Comparison of ENCODE assay signal across 8 cellular contexts in genomic region chr13:31199527-31199848, GRCh38. TPM values are rescaled to one million over a fixed set of nuclear protein-coding genes. Genes with fewer than 3 reads are reported as not detected.
A peak's percentile ranks its signal among the peaks of the same experiment; 100 is the strongest.
DNase-seq lines count a peak whose midpoint lies in the region; ATAC-seq and TF ChIP-seq lines count a peak whose summit lies in the region.

No MANE protein-coding gene starts in this region.

- 3 to 5% methylated on average over 12 to 14 of the region's 15 CpGs for WGBS in esophagus squamous epithelium, 2 donors

- no peaks in the 10 kb centered on the region for H4K20me1 ChIP-seq in OCI-LY1 (ENCODE audit: insufficient read depth, low read length)

- TF ChIP-seq POLR2A in esophagus squamous epithelium (IDR thresholded peaks at IDR 0.05) = no peak

- H3K4me2 ChIP-seq in OCI-LY1 (ENCODE audit: low read length) = peak overlapping the region; percentile 68

- H3K9me2 ChIP-seq in OCI-LY1 (ENCODE audit: low read depth, low read length) = no peaks in the 10 kb centered on the region

- peaks cover 11% of the 10 kb centered on the region for H3K4me1 ChIP-seq in OCI-LY1 (ENCODE audit: insufficient read depth, low read length, severe bottlenecking)
- peaks cover 12 to 51% (median 20%) of the 10 kb centered on the region in 3 donors for H3K4me1 ChIP-seq in esophagus squamous epithelium

- H3K27ac ChIP-seq in OCI-LY1 (ENCODE audit: low read depth, low read length, poor library complexity, severe bottlenecking) (no peak overlapping the region), esophagus squamous epithelium (peak overlapping the region; percentile 92 to 100 (median 98))

- no peaks in the 10 kb centered on the region for H3K27me3 ChIP-seq in OCI-LY1 (ENCODE audit: insufficient read depth, low read length)
- H3K27me3 ChIP-seq in esophagus squamous epithelium = no peaks in the 10 kb centered on the region

- H3K9me3 ChIP-seq in OCI-LY1 (ENCODE audit: low read length) = no peaks in the 10 kb centered on the region
- no peaks in the 10 kb centered on the region for H3K9me3 ChIP-seq in esophagus squamous epithelium

- peak; percentile 7 for ATAC-seq in GM18517 (IDR thresholded peaks at IDR 0.05; ENCODE audit: unreplicated experiment)
- ATAC-seq in GM21381 (IDR thresholded peaks at IDR 0.05; ENCODE audit: unreplicated experiment) = no peak

- DNase-seq in esophagus squamous epithelium (lab: John Stamatoyannopoulos, UW) = no peak
- no peak for DNase-seq in retinal pigment epithelial cell (ENCODE audit: low read depth)
- DNase-seq in occipital lobe (lab: John Stamatoyannopoulos, UW) = no peak
- DNase-seq in KBM-7 = no peak
- no peak for DNase-seq in AG08395 (ENCODE audit: low spot score)

- in situ Hi-C loops in KBM-7 (cut with MboI; ENCODE audit: low pct_unique_long_range_greater_than_20kb, low sequenced_read_pairs) = no loop called here

- TF ChIP-seq CTCF in OCI-LY1 (IDR thresholded peaks at IDR 0.05; ENCODE audit: low read length) (no peak), esophagus squamous epithelium (IDR thresholded peaks at IDR 0.05) (no peak), retinal pigment epithelial cell (conservative IDR thresholded peaks at IDR 0.05; ENCODE audit: low read depth, low read length) (no peak)

- H3K4me3 ChIP-seq in OCI-LY1 (ENCODE audit: low read depth, low read length, poor library complexity, severe bottlenecking) (peak overlapping the region; percentile 76), esophagus squamous epithelium (peak overlapping the region; percentile 62 to 97 (median 72)), retinal pigment epithelial cell (ENCODE audit: low read length) (peak overlapping the region; percentile 32)

- no peak overlapping the region; the same call in 1 of the 2 replicates for H3K9ac ChIP-seq in OCI-LY1 (ENCODE audit: low read length)

- H2AFZ ChIP-seq in OCI-LY1 (ENCODE audit: low read length) = no peak overlapping the region

- intact Hi-C loops in esophagus squamous epithelium (cut with DNase I) = no loop called here

- H3K36me3 ChIP-seq in OCI-LY1 (ENCODE audit: insufficient read depth, low read length) (no peaks in the 10 kb centered on the region), esophagus squamous epithelium (no peaks in the 10 kb centered on the region)

- H3K79me2 ChIP-seq in OCI-LY1 (ENCODE audit: insufficient read depth, low read length) = no peaks in the 10 kb centered on the region

- H3F3A ChIP-seq in OCI-LY1 (ENCODE audit: insufficient read depth, low read length) = no peaks in the 10 kb centered on the region

RNA-seq across cellular contexts. Expression of gene B3GLCT, which starts 0.3 kb away (rescaled TPM):
- total RNA-seq in esophagus squamous epithelium = 1 to 10 TPM; 2.3 to 9.2 (median 7.1) TPM
- total RNA-seq in occipital lobe = 12.0 TPM

RNA-seq across cellular contexts. Expression of gene HSPH1, which starts 37.8 kb away (rescaled TPM):
- 10 to 100 TPM; 29.3 to 86.1 (median 34.9) TPM for total RNA-seq in esophagus squamous epithelium
- 95.0 TPM for total RNA-seq in occipital lobe
